Comparison of ENCODE assay signal across 1 cellular context in the genomic region with DNA sequence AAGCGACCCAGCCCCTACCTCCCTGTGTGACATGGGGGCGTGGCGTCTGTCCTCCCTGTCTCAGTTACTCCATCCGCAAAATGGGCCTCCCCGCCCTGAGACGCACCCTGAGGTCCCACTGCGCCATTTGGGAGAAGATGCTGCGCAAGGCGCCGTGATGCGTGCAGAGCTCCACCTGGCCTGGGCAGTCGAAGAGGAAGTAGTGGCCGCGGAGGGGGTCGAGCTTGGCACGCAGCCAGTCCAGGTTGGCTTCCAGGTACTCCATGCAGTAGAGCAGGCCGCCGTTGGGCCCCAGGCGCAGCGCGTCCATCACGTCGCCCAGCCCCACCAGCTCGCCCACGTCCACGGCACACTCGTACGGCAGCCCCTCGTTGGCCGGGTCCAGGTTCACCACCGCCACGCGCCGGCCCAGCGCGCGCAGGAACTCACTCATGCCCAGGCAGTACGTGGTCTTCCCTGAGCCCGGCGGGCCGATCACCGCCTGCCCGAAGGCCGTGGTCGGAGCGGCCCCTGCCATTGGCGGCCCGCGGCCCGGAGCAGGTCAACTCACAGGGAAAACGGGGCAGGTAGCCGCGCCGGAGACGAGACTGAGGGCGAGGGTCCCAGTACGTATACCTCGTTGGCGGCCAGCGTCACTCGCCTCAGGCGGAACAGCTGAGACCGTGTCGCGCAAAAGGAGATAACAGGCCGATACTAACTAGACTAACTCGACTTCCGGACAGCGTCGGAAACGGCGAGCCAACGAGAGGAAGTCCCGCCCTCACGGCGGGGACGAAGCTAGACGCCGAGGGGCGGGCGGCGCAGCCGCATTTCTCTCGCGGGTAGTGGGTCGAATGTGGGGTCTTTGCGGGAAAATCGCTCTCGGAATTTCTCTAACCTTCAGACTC.
TF ChIP-seq lines count a peak whose summit lies in the region.

GPN2 (minus strand) TSS at position 704 of the 887 bp plus-strand sequence; CDS start at position 517, 187 bp downstream.

TF ChIP-seq in K562, 482 proteins besides CTCF, POLR2A, EP300 and RAD21 (continued from another document and continues in another):
- TF ChIP-seq ZNF277 (CRISPR knock-in tag; IDR thresholded peaks at IDR 0.05; ENCODE audit: borderline replicate concordance), result no peak
- TF ChIP-seq KLF6 (CRISPR knock-in tag; IDR thresholded peaks at IDR 0.05; ENCODE audit: borderline replicate concordance), result no peak
- no peak for TF ChIP-seq ZC3H11A (IDR thresholded peaks at IDR 0.05; ENCODE audit: low read depth, low read length)
- TF ChIP-seq SLC30A9 (CRISPR knock-in tag; IDR thresholded peaks at IDR 0.05), result no peak
- no peak for TF ChIP-seq ATF6 (CRISPR knock-in tag; IDR thresholded peaks at IDR 0.05)
- peak in 1 of 2 experiments; percentile 49; a peak in 1 of 4 replicates for TF ChIP-seq ZMIZ1 (IDR thresholded peaks at IDR 0.05; ENCODE audit: low read depth in 2 of 2, low read length in 2 of 2)
- no peak for TF ChIP-seq IFI16 (CRISPR knock-in tag; IDR thresholded peaks at IDR 0.05)
- TF ChIP-seq KDM2B (CRISPR knock-in tag; IDR thresholded peaks at IDR 0.05), result no peak
- TF ChIP-seq, protein P1, sequence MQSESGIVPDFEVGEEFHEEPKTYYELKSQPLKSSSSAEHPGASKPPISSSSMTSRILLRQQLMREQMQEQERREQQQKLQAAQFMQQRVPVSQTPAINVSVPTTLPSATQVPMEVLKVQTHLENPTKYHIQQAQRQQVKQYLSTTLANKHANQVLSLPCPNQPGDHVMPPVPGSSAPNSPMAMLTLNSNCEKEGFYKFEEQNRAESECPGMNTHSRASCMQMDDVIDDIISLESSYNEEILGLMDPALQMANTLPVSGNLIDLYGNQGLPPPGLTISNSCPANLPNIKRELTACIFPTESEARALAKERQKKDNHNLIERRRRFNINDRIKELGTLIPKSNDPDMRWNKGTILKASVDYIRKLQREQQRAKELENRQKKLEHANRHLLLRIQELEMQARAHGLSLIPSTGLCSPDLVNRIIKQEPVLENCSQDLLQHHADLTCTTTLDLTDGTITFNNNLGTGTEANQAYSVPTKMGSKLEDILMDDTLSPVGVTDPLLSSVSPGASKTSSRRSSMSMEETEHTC (IDR thresholded peaks at IDR 0.05), result no peak
- TF ChIP-seq MIER1 (IDR thresholded peaks at IDR 0.05; ENCODE audit: low read depth), result no peak
- TF ChIP-seq ARID1B (IDR thresholded peaks at IDR 0.05), result no peak
- no peak for TF ChIP-seq CHCHD3 (CRISPR knock-in tag; IDR thresholded peaks at IDR 0.05)
- peak; percentile 48; the same call in 1 of the 2 replicates for TF ChIP-seq NBN (IDR thresholded peaks at IDR 0.05; ENCODE audit: low read depth)
- peak; percentile 23 for TF ChIP-seq CBFA2T3 (IDR thresholded peaks at IDR 0.05)
- peak in 1 of 2 experiments; percentile 87; a peak in 2 of 4 replicates for TF ChIP-seq NONO (IDR thresholded peaks at IDR 0.05; ENCODE audit: low read depth in 2 of 2, low read length in 1 of 2)
- TF ChIP-seq RCOR1 (IDR thresholded peaks at IDR 0.05; ENCODE audit: borderline replicate concordance in 1 of 2, low read depth in 2 of 2, low read length in 2 of 2), result peak in 1 of 2 experiments; percentile 64; a peak in 2 of 4 replicates
- no peak for TF ChIP-seq ZNF274 (IDR thresholded peaks at IDR 0.05; ENCODE audit: borderline replicate concordance, low read depth, low read length)
- no peak for TF ChIP-seq ZNF184 (CRISPR knock-in tag; IDR thresholded peaks at IDR 0.05)
- TF ChIP-seq SAFB2 (IDR thresholded peaks at IDR 0.05; ENCODE audit: borderline replicate concordance, low read depth, low read length, severe bottlenecking), result no peak
- TF ChIP-seq BRD4 (IDR thresholded peaks at IDR 0.05), result 0 out of 2 replicates have a peak, but pooled peaks have one; percentile 24
- no peak; the same call in 1 of the 2 replicates for TF ChIP-seq HNRNPL (IDR thresholded peaks at IDR 0.05; ENCODE audit: low read depth, low read length)
- TF ChIP-seq, protein P2, sequence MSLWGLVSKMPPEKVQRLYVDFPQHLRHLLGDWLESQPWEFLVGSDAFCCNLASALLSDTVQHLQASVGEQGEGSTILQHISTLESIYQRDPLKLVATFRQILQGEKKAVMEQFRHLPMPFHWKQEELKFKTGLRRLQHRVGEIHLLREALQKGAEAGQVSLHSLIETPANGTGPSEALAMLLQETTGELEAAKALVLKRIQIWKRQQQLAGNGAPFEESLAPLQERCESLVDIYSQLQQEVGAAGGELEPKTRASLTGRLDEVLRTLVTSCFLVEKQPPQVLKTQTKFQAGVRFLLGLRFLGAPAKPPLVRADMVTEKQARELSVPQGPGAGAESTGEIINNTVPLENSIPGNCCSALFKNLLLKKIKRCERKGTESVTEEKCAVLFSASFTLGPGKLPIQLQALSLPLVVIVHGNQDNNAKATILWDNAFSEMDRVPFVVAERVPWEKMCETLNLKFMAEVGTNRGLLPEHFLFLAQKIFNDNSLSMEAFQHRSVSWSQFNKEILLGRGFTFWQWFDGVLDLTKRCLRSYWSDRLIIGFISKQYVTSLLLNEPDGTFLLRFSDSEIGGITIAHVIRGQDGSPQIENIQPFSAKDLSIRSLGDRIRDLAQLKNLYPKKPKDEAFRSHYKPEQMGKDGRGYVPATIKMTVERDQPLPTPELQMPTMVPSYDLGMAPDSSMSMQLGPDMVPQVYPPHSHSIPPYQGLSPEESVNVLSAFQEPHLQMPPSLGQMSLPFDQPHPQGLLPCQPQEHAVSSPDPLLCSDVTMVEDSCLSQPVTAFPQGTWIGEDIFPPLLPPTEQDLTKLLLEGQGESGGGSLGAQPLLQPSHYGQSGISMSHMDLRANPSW (CRISPR knock-in tag; IDR thresholded peaks at IDR 0.05), result peak; percentile 58
- TF ChIP-seq FIP1L1 (IDR thresholded peaks at IDR 0.05; ENCODE audit: low read depth, low read length, poor library complexity, severe bottlenecking), result peak; percentile 94
- TF ChIP-seq ZNF324 (CRISPR knock-in tag; IDR thresholded peaks at IDR 0.05), result no peak
- peak; percentile 39 to 84; a peak in 2 of 4 replicates for TF ChIP-seq TEAD1 (CRISPR knock-in tag; IDR thresholded peaks at IDR 0.05)
- TF ChIP-seq ZNF707 (CRISPR knock-in tag; conservative IDR thresholded peaks at IDR 0.05), result no peak
- TF ChIP-seq POLR3A (IDR thresholded peaks at IDR 0.05; ENCODE audit: borderline replicate concordance, extremely low read depth, insufficient read depth, insufficient read length), result no peak
- no peak; the same call in 1 of the 2 replicates for TF ChIP-seq SIN3B (IDR thresholded peaks at IDR 0.05; ENCODE audit: low read depth)
- TF ChIP-seq ZNF175 (CRISPR knock-in tag; IDR thresholded peaks at IDR 0.05; ENCODE audit: low read depth), result no peak
- no peak for TF ChIP-seq SNIP1 (IDR thresholded peaks at IDR 0.05; ENCODE audit: low read depth)
- TF ChIP-seq PHF20 (IDR thresholded peaks at IDR 0.05; ENCODE audit: partially characterized antibody), result peak; percentile 89
- TF ChIP-seq POU5F1 (IDR thresholded peaks at IDR 0.05; ENCODE audit: borderline replicate concordance, low read depth, low read length, partially characterized antibody), result no peak
